ENCODE assay signal across 9 cellular contexts in the genomic region with DNA sequence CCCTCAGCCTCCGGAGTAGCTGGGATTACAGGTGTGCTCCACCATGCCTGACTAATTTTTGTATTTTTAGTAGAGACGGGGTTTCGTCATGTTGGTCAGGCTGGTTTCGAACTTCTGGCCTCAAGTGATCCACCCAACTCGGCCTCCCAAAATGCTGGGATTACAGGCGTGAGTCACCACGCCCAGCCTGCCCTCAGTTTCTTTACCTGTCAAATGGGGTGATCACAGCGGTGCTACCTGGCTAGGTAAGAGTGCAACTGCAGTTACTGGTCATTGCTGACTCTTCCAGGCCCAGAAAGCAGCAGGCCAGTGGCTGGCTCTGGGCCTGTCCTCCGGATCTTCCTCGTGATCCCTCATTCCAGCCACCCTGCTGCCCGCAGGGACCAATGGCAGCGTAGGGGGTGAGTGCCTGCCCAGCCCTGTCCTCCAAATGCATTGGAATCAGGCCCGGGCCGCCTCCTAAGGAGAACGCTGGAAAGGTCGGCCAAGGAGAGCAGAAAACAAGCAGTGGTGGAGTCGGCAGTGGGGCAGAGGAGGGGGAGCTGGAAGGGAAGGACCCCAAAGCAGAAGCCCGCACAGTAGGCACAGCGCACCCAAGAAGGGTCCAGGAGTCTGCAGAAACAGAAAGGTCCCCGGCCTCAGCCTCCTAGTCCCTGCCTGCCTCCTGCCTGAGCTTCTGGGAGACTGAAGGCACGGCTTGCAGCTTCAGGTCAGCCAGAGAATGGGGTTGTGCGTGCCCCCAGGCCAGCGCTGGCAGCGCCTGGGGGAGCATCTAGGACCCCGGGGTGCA. TPM values are rescaled to one million over a fixed set of nuclear protein-coding genes. Genes with fewer than 3 reads are reported as not detected.
A peak's percentile ranks its signal among the peaks of the same experiment; 100 is the strongest.
DNase-seq lines count a peak whose midpoint lies in the region; ATAC-seq and TF ChIP-seq lines count a peak whose summit lies in the region.
"Had no signal": no experiment of that assay in that cellular context is flagged by ENCODE, and none has a peak within 500 bp of the region (broad histone marks: within the 10 kb centered on the region; RNA-seq: fewer than 3 reads in every experiment).

No MANE protein-coding gene starts in this region.

- H3K36me3 ChIP-seq in cardiac muscle cell = no peaks in the 10 kb centered on the region
- H3K36me3 ChIP-seq in psoas muscle (ENCODE audit: insufficient read depth in 1 of 2, low read depth in 1 of 2) = no peaks in the 10 kb centered on the region

- peak overlapping the region; percentile 89 for H3K4me3 Mint-ChIP-seq in activated T-helper 1 cell treated with anti-CD3 and anti-CD28 coated beads, Interleukin-12 subunit alpha, Interleukin-12 subunit beta, Interleukin-2, Interleukin-4 antibody, amounts not matched to agents 30 ng/mL and 10 ng/mL and 1 ng/mL, durations not matched to agents 14 hours and 24 hours and 36 hours

- H3K4me1 Mint-ChIP-seq in activated T-helper 1 cell treated with anti-CD3 and anti-CD28 coated beads, Interleukin-12 subunit alpha, Interleukin-12 subunit beta, Interleukin-2, Interleukin-4 antibody, amounts not matched to agents 30 ng/mL and 10 ng/mL and 1 ng/mL, durations not matched to agents 14 hours and 24 hours and 36 hours (ENCODE audit: low read depth) = peaks cover 30% of the 10 kb centered on the region

- DNase-seq in ELF-1 (ENCODE audit: low read depth, low spot score) (peak; percentile 48), cardiac muscle cell (ENCODE audit: low read depth in 1 of 2, low spot score in 1 of 2) (peak in 1 of 2 donors; percentile 40), psoas muscle (peak; percentile 72 to 89), NCI-H2029 (lab: John Stamatoyannopoulos, UW) (no peak), GM10266 (ENCODE audit: extremely low spot score) (no peak), GOT3 (lab: John Stamatoyannopoulos, UW) (no peak)
- DNase-seq in activated T-helper 1 cell treated with anti-CD3 and anti-CD28 coated beads, Interleukin-12 subunit alpha, Interleukin-12 subunit beta, Interleukin-2, Interleukin-4 antibody, amounts not matched to agents 30 ng/mL and 10 ng/mL and 1 ng/mL, durations not matched to agents 14 hours and 24 hours and 36 hours (ENCODE audit: low spot score) = no peak
- no peak for DNase-seq in stimulated activated CD4-positive, alpha-beta T cell treated with anti-CD3 and anti-CD28 coated beads, Interleukin-2, amount 100 ng/mL, for 24 hours

- 26 to 42% (median 30%) methylated on average over 24 to 25 of the region's 25 CpGs for WGBS in psoas muscle, 3 donors

- no peaks in the 10 kb centered on the region for H3K36me3 Mint-ChIP-seq in activated T-helper 1 cell treated with anti-CD3 and anti-CD28 coated beads, Interleukin-12 subunit alpha, Interleukin-12 subunit beta, Interleukin-2, Interleukin-4 antibody, amounts not matched to agents 30 ng/mL and 10 ng/mL and 1 ng/mL, durations not matched to agents 14 hours and 24 hours and 36 hours (ENCODE audit: low read depth)

- no peak overlapping the region for H3K27ac Mint-ChIP-seq in activated T-helper 1 cell treated with anti-CD3 and anti-CD28 coated beads, Interleukin-12 subunit alpha, Interleukin-12 subunit beta, Interleukin-2, Interleukin-4 antibody, amounts not matched to agents 30 ng/mL and 10 ng/mL and 1 ng/mL, durations not matched to agents 14 hours and 24 hours and 36 hours

- H3K9me3 ChIP-seq in cardiac muscle cell (ENCODE audit: low read depth) (no peaks in the 10 kb centered on the region), psoas muscle (no peaks in the 10 kb centered on the region)

- peak; percentile 25 to 59 (median 53) for ATAC-seq in psoas muscle

- peaks cover 11% of the 10 kb centered on the region for H3K4me1 ChIP-seq in cardiac muscle cell (ENCODE audit: low read depth)
- peaks cover 32% of the 10 kb centered on the region for H3K4me1 ChIP-seq in psoas muscle

- peak overlapping the region; percentile 74 for H3K4me3 ChIP-seq in cardiac muscle cell
- peak overlapping the region; percentile 88 for H3K4me3 ChIP-seq in psoas muscle

- TF ChIP-seq CTCF in cardiac muscle cell (IDR thresholded peaks at IDR 0.05; ENCODE audit: low read depth, low read length) (no peak), psoas muscle (IDR thresholded peaks at IDR 0.05) (no peak), GM10266 (IDR thresholded peaks at IDR 0.05; ENCODE audit: control insufficient read depth, insufficient read depth, low read depth, missing control alignments) (no peak)

- peak overlapping the region; percentile 75 for H3K27ac ChIP-seq in cardiac muscle cell
- H3K27ac ChIP-seq in psoas muscle = peak overlapping the region; percentile 93

- H3K27me3 ChIP-seq in cardiac muscle cell (peaks cover 2% of the 10 kb centered on the region), psoas muscle (ENCODE audit: insufficient read depth in 3 of 3, low read length in 2 of 3) (no peaks in the 10 kb centered on the region)

- peaks cover 28% of the 10 kb centered on the region for H3K27me3 Mint-ChIP-seq in activated T-helper 1 cell treated with anti-CD3 and anti-CD28 coated beads, Interleukin-12 subunit alpha, Interleukin-12 subunit beta, Interleukin-2, Interleukin-4 antibody, amounts not matched to agents 30 ng/mL and 10 ng/mL and 1 ng/mL, durations not matched to agents 14 hours and 24 hours and 36 hours (ENCODE audit: insufficient read depth)

- intact Hi-C loops in activated T-helper 1 cell treated with anti-CD3 and anti-CD28 coated beads, Interleukin-12 subunit alpha, Interleukin-12 subunit beta, Interleukin-2, Interleukin-4 antibody, amounts not matched to agents 30 ng/mL and 10 ng/mL and 1 ng/mL, durations not matched to agents 14 hours and 24 hours and 36 hours (cut with micrococcal nuclease) = loop anchor here (1.0 kb wide), 3 partner anchors 15 to 65 kb away; no protein-coding TSS in a partner anchor
- intact Hi-C loops in psoas muscle (cut with DNase I) = loop anchor here (5.0 kb wide), 1 partner anchor 121 kb away; no protein-coding TSS in a partner anchor

- H3K9me3 Mint-ChIP-seq in activated T-helper 1 cell treated with anti-CD3 and anti-CD28 coated beads, Interleukin-12 subunit alpha, Interleukin-12 subunit beta, Interleukin-2, Interleukin-4 antibody, amounts not matched to agents 30 ng/mL and 10 ng/mL and 1 ng/mL, durations not matched to agents 14 hours and 24 hours and 36 hours = no peaks in the 10 kb centered on the region

RNA-seq across cellular contexts. Expression of a gene that starts 1.8 kb away (rescaled TPM):
- 1.7 and 2.0 TPM in 2 replicates for total RNA-seq in activated T-helper 1 cell treated with anti-CD3 and anti-CD28 coated beads, Interleukin-12 subunit alpha, Interleukin-12 subunit beta, Interleukin-2, Interleukin-4 antibody, amounts not matched to agents 30 ng/mL and 10 ng/mL and 1 ng/mL, durations not matched to agents 14 hours and 24 hours and 36 hours
- total RNA-seq in cardiac muscle cell = 28.5 and 40.4 TPM in 2 replicates
- 30.1 and 31.8 TPM in 2 replicates for polyA plus RNA-seq in cardiac muscle cell
- total RNA-seq in psoas muscle = 10 to 100 TPM; 18.4 to 40.1 (median 27.9) TPM
- polyA plus RNA-seq in psoas muscle = 10 to 100 TPM; 11.8 to 30.6 (median 24.1) TPM

RNA-seq across cellular contexts. Expression of a gene that starts 7.8 kb away (rescaled TPM):
- total RNA-seq in activated T-helper 1 cell treated with anti-CD3 and anti-CD28 coated beads, Interleukin-12 subunit alpha, Interleukin-12 subunit beta, Interleukin-2, Interleukin-4 antibody, amounts not matched to agents 30 ng/mL and 10 ng/mL and 1 ng/mL, durations not matched to agents 14 hours and 24 hours and 36 hours = not detected in 2 replicates
- total RNA-seq in cardiac muscle cell = not detected in 2 replicates
- polyA plus RNA-seq in cardiac muscle cell = 0.16 TPM in 1 of 2 replicates, not detected in the other
- 1 to 10 TPM in 1 of 4 donors, under 1 TPM in 3; 0.43 to 1.0 (median 0.72) TPM for total RNA-seq in psoas muscle
- polyA plus RNA-seq in psoas muscle = under 1 TPM in 2 of 3 donors, not detected in 1; 0.14 to 0.64 TPM
- total RNA-seq: dermis microvascular lymphatic vessel endothelial cell had no signal

RNA-seq across cellular contexts. Expression of a gene that starts 20.0 kb away (rescaled TPM):
- total RNA-seq in activated T-helper 1 cell treated with anti-CD3 and anti-CD28 coated beads, Interleukin-12 subunit alpha, Interleukin-12 subunit beta, Interleukin-2, Interleukin-4 antibody, amounts not matched to agents 30 ng/mL and 10 ng/mL and 1 ng/mL, durations not matched to agents 14 hours and 24 hours and 36 hours = not detected in 2 replicates
- total RNA-seq in cardiac muscle cell = 3.2 and 3.3 TPM in 2 replicates
- 5.7 and 6.0 TPM in 2 replicates for polyA plus RNA-seq in cardiac muscle cell
- under 1 TPM in 1 of 4 donors, not detected in 3; 0.39 TPM for total RNA-seq in psoas muscle
- polyA plus RNA-seq in psoas muscle = under 1 TPM in 2 of 3 donors, not detected in 1; 0.04 to 0.25 TPM
- total RNA-seq: dermis microvascular lymphatic vessel endothelial cell had no signal

RNA-seq across cellular contexts. Expression of a gene that starts 43.0 kb away (rescaled TPM):
- total RNA-seq in activated T-helper 1 cell treated with anti-CD3 and anti-CD28 coated beads, Interleukin-12 subunit alpha, Interleukin-12 subunit beta, Interleukin-2, Interleukin-4 antibody, amounts not matched to agents 30 ng/mL and 10 ng/mL and 1 ng/mL, durations not matched to agents 14 hours and 24 hours and 36 hours = 58.9 and 61.3 TPM in 2 replicates
- 150 and 177 TPM in 2 replicates for total RNA-seq in cardiac muscle cell
- 116 and 118 TPM in 2 replicates for polyA plus RNA-seq in cardiac muscle cell
- 10 to 100 TPM; 14.8 to 17.3 (median 16.3) TPM for total RNA-seq in psoas muscle
- polyA plus RNA-seq in psoas muscle = 10 to 100 TPM; 11.7 to 53.5 (median 18.3) TPM

RNA-seq across cellular contexts. Expression of a gene that starts 48.6 kb away (rescaled TPM):
- 40.8 and 42.7 TPM in 2 replicates for total RNA-seq in activated T-helper 1 cell treated with anti-CD3 and anti-CD28 coated beads, Interleukin-12 subunit alpha, Interleukin-12 subunit beta, Interleukin-2, Interleukin-4 antibody, amounts not matched to agents 30 ng/mL and 10 ng/mL and 1 ng/mL, durations not matched to agents 14 hours and 24 hours and 36 hours
- total RNA-seq in cardiac muscle cell = 133 and 148 TPM in 2 replicates
- polyA plus RNA-seq in cardiac muscle cell = 130 and 148 TPM in 2 replicates
- total RNA-seq in psoas muscle = 10 to 100 TPM; 15.6 to 23.7 (median 18.9) TPM
- polyA plus RNA-seq in psoas muscle = 10 to 100 TPM; 29.4 to 79.7 (median 43.1) TPM

Comparison
In these comparisons a context has a peak if more than half of its experiments do, and no peak if none do; other contexts are left out.
1. DNase-seq: peak in ELF-1 (single experiment) and psoas muscle (2 of 2); none in activated T-helper 1 cell treated with anti-CD3 and anti-CD28 coated beads, Interleukin-12 subunit alpha, Interleukin-12 subunit beta, Interleukin-2, Interleukin-4 antibody, amounts not matched to agents 30 ng/mL and 10 ng/mL and 1 ng/mL, durations not matched to agents 14 hours and 24 hours and 36 hours (single experiment), NCI-H2029 (single experiment), GM10266 (single experiment), stimulated activated CD4-positive, alpha-beta T cell treated with anti-CD3 and anti-CD28 coated beads, Interleukin-2, amount 100 ng/mL, for 24 hours (0 of 2) and GOT3 (single experiment).